In the genomic region with DNA sequence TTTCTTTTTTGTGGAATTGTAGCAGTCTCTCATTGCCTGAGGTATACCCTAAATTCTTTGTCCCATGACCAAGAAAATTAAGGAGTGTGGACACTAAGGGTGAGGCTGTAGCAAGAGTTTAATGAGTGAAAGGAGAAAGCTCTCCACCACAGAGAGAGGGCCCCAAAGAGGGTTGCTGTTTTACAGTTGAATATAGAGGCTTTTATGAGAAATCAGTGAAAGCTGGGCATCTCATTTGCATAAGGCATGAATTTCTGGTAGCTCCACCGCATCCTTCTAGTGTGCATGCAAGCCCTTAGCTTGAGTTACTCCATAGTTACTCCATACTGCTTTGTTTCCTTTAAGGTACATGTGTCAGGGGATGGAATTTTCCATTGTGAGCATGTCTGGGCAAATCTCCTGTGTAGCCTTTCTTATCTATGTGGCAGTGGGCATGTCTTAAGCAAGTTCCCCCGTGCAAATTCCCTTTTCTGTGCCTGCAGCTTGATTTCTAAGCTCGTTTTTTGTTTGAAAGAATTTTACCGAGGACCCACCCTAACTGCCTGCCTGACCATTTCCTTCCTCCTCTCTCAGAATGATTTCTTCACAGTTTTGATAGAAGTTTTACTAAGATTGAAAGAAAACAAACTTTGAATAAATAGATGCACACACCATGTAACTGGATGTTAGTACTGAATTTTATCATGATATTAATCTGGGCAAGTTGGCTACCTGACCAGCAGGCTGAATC, we compare ENCODE assay signal across 20 cellular contexts.
A peak's percentile ranks its signal among the peaks of the same experiment; 100 is the strongest.
DNase-seq lines count a peak whose midpoint lies in the region; TF ChIP-seq lines count a peak whose summit lies in the region.
"Had no signal": no experiment of that assay in that cellular context is flagged by ENCODE, and none has a peak within 500 bp of the region (broad histone marks: within the 10 kb centered on the region; RNA-seq: fewer than 3 reads in every experiment).

No MANE protein-coding gene starts in this region.

- TF ChIP-seq CTCF in MCF 10A (IDR thresholded peaks at IDR 0.05; ENCODE audit: unreplicated experiment), result no peak
- no peak for TF ChIP-seq CTCF in breast epithelium (IDR thresholded peaks at IDR 0.05)
- no peak for TF ChIP-seq CTCF in PC-9 (conservative IDR thresholded peaks at IDR 0.05)
- TF ChIP-seq CTCF in nephron progenitor cell (IDR thresholded peaks at IDR 0.05), result no peak

- H3K4me1 ChIP-seq in breast epithelium, result no peaks in the 10 kb centered on the region
- H3K4me1 ChIP-seq in GM23248 (ENCODE audit: insufficient read depth), result no peaks in the 10 kb centered on the region
- no peaks in the 10 kb centered on the region for H3K4me1 ChIP-seq in PC-9 (replicated peaks; ENCODE audit: insufficient read depth)
- H3K4me1 ChIP-seq: BLaER1 treated with 17β-estradiol and CSF1 and Interleukin-3, amounts not matched to agents 10 nM and 100 nM; HAP-1 had no signal

- WGBS in GM23248 (ENCODE audit: low coverage in 1 of 2, low lambda C conversion rate in 2 of 2, missing lambda C conversion rate in 2 of 2), 2 experiments, result 74 to 75% methylated on average over 4 of the region's 4 CpGs

- H3K27me3 Mint-ChIP-seq in MCF 10A (ENCODE audit: insufficient read depth, unreplicated experiment), result no peaks in the 10 kb centered on the region
- H3K27me3 Mint-ChIP-seq in nephron progenitor cell (ENCODE audit: low read depth, poor library complexity), result no peaks in the 10 kb centered on the region

- H3K4me3 Mint-ChIP-seq in MCF 10A (ENCODE audit: unreplicated experiment), result no peak overlapping the region
- H3K4me3 Mint-ChIP-seq in nephron progenitor cell, result no peak overlapping the region
- H3K4me3 Mint-ChIP-seq: CD8-positive, alpha-beta T cell had no signal

- no peaks in the 10 kb centered on the region for H3K4me1 Mint-ChIP-seq in MCF 10A (ENCODE audit: insufficient read depth, unreplicated experiment)
- no peaks in the 10 kb centered on the region for H3K4me1 Mint-ChIP-seq in nephron progenitor cell

- H4K20me1 ChIP-seq in GM23248 (ENCODE audit: insufficient read depth), result no peaks in the 10 kb centered on the region
- H4K20me1 ChIP-seq in PC-9 (ENCODE audit: insufficient read depth), result no peaks in the 10 kb centered on the region
- H4K20me1 ChIP-seq: BLaER1 treated with 17β-estradiol and CSF1 and Interleukin-3, amounts not matched to agents 10 nM and 100 nM had no signal

- CTCF ChIA-PET in MCF 10A (lab: Yijun Ruan, JAX), result interaction anchor here (0.6 to 1.0 kb wide), 2 partner anchors 26 to 443 kb away, joined by 3 read pairs; no protein-coding TSS in a partner anchor
- CTCF ChIA-PET in PC-9 (lab: Charles Lee), result no interaction called here

- intact Hi-C loops in MCF 10A (cut with micrococcal nuclease) (no loop called here), breast epithelium (cut with DNase I; ENCODE audit: low total_unique reads) (loop anchor here (5.0 kb wide), 1 partner anchor 938 kb away; no protein-coding TSS in a partner anchor), PC-9 (cut with micrococcal nuclease; ENCODE audit: unreplicated experiment) (no loop called here)

- H3F3A ChIP-seq in GM23248 (ENCODE audit: insufficient read depth), result no peaks in the 10 kb centered on the region
- no peaks in the 10 kb centered on the region for H3F3A ChIP-seq in PC-9 (ENCODE audit: insufficient read depth, low read depth)

- in situ Hi-C loops in GM23248 (cut with MboI), result no loop called here

- H3K27ac ChIP-seq in breast epithelium (no peak overlapping the region), GM23248 (no peak overlapping the region), PC-9 (no peak overlapping the region)
- H3K27ac ChIP-seq: BLaER1 treated with 17β-estradiol and CSF1 and Interleukin-3, amounts not matched to agents 10 nM and 100 nM; KMS-11; SK-N-MC had no signal

- DNase-seq in MCF 10A (ENCODE audit: unreplicated experiment), result no peak
- no peak for DNase-seq in breast epithelium (ENCODE audit: low spot score in 2 of 2)
- peak; percentile 2 for DNase-seq in NAMALWA (ENCODE audit: low spot score)
- DNase-seq in dermis blood vessel endothelial cell, result peak; percentile 5
- DNase-seq in GM23248, result no peak
- no peak for DNase-seq in PC-9
- no peak for DNase-seq in nephron progenitor cell
- DNase-seq: CD8-positive, alpha-beta T cell; DND-41; NCI-H1092; NCI-H146; NCI-H2029 treated with DMSO at 0.1 percent for 48 hours; NCI-H2171 treated with DMSO at 0.1 percent for 48 hours; NCI-H446 treated with DMSO at 0.1 percent for 48 hours; NCI-H69; SHP77 had no signal

- H3K36me3 ChIP-seq in breast epithelium (no peaks in the 10 kb centered on the region), GM23248 (ENCODE audit: low read depth) (no peaks in the 10 kb centered on the region), PC-9 (ENCODE audit: low read depth) (no peaks in the 10 kb centered on the region)
- H3K36me3 ChIP-seq: HAP-1 had no signal

- H3K27ac Mint-ChIP-seq in MCF 10A (ENCODE audit: low read depth, unreplicated experiment) (peak overlapping the region; percentile 39), nephron progenitor cell (no peak overlapping the region)
- H3K27ac Mint-ChIP-seq: CD8-positive, alpha-beta T cell had no signal

- no peaks in the 10 kb centered on the region for H3K9me3 Mint-ChIP-seq in MCF 10A (ENCODE audit: unreplicated experiment)
- H3K9me3 Mint-ChIP-seq in nephron progenitor cell, result peaks cover 33% of the 10 kb centered on the region

- POLR2A ChIA-PET in MCF 10A (lab: Yijun Ruan, JAX), result interaction anchor here (0.7 to 1.3 kb wide), 2 partner anchors 9 to 11 kb away, joined by 4 to 5 read pairs; no protein-coding TSS in a partner anchor
- POLR2A ChIA-PET in PC-9 (lab: Charles Lee; ENCODE audit: unreplicated experiment), result no interaction called here

- H3K4me2 ChIP-seq in GM23248 (ENCODE audit: unreplicated experiment) (no peak overlapping the region), PC-9 (no peak overlapping the region)
- H3K4me2 ChIP-seq: BLaER1 treated with 17β-estradiol and CSF1 and Interleukin-3, amounts not matched to agents 10 nM and 100 nM; KMS-11 had no signal

- no peaks in the 10 kb centered on the region for H3K79me2 ChIP-seq in GM23248 (ENCODE audit: insufficient read depth)
- H3K79me2 ChIP-seq in PC-9 (ENCODE audit: low read depth), result no peaks in the 10 kb centered on the region

- BruUV-seq in MCF 10A (replicated peaks; lab: Mats Ljungman, UMichigan) (no TSS peak), PC-9 (replicated peaks; lab: Mats Ljungman, UMichigan) (no TSS peak)

- H3K36me3 Mint-ChIP-seq in MCF 10A (ENCODE audit: insufficient read depth, unreplicated experiment), result no peaks in the 10 kb centered on the region
- peaks cover 14% of the 10 kb centered on the region for H3K36me3 Mint-ChIP-seq in nephron progenitor cell (ENCODE audit: low read depth)
- H3K36me3 Mint-ChIP-seq: CD8-positive, alpha-beta T cell had no signal

- H3K9me3 ChIP-seq in breast epithelium (peaks cover 6 to 27% of the 10 kb centered on the region in 2 donors), GM23248 (ENCODE audit: low read depth) (no peaks in the 10 kb centered on the region), PC-9 (ENCODE audit: insufficient read depth, low read depth) (no peaks in the 10 kb centered on the region)

- TF ChIP-seq POLR2A in breast epithelium (IDR thresholded peaks at IDR 0.05), result no peak

- H3K27me3 ChIP-seq in breast epithelium (no peaks in the 10 kb centered on the region), GM23248 (replicated peaks; ENCODE audit: insufficient read depth) (no peaks in the 10 kb centered on the region), PC-9 (ENCODE audit: insufficient read depth, low read depth) (no peaks in the 10 kb centered on the region)
- H3K27me3 ChIP-seq: BLaER1 treated with 17β-estradiol and CSF1 and Interleukin-3, amounts not matched to agents 10 nM and 100 nM had no signal

- H2AFZ ChIP-seq in GM23248 (no peak overlapping the region), PC-9 (no peak overlapping the region)

- no peak overlapping the region for H3K9ac ChIP-seq in GM23248
- H3K9ac ChIP-seq: BLaER1 treated with 17β-estradiol and CSF1 and Interleukin-3, amounts not matched to agents 10 nM and 100 nM; KMS-11 had no signal

- H3K4me3 ChIP-seq in breast epithelium (no peak overlapping the region), GM23248 (no peak overlapping the region), PC-9 (no peak overlapping the region)
- H3K4me3 ChIP-seq: BLaER1 treated with 17β-estradiol and CSF1 and Interleukin-3, amounts not matched to agents 10 nM and 100 nM; HAP-1; SK-N-MC had no signal

- H3K9me2 ChIP-seq in GM23248 (ENCODE audit: insufficient read depth) (no peaks in the 10 kb centered on the region), PC-9 (ENCODE audit: insufficient read depth) (no peaks in the 10 kb centered on the region)

Comparison
In these comparisons a context has a peak if more than half of its experiments do, and no peak if none do; other contexts are left out.
1. DNase-seq: peak in NAMALWA (single experiment) and dermis blood vessel endothelial cell (single experiment); none in MCF 10A (single experiment), breast epithelium (0 of 2), GM23248 (single experiment), PC-9 (0 of 2) and nephron progenitor cell (single experiment).